In genomic region chr9:91392435-91392834, GRCh38 we compare ENCODE assay signal across 21 cellular contexts.
"Had no signal": no experiment of that assay in that cellular context is flagged by ENCODE, and none has a peak within 500 bp of the region (broad histone marks: within the 10 kb centered on the region; RNA-seq: fewer than 3 reads in every experiment).

No MANE protein-coding gene starts in this region.

- H3K4me3 Mint-ChIP-seq: dendritic cell treated with granulocyte-macrophage colony-stimulating factor and Interleukin-4, amounts not matched to agents 40 ng/mL and 50 ng/mL, for 4 days; endodermal cell; memory B cell; natural killer cell; stimulated activated naive B cell treated with anti-CD40 and anti-IgM and Interleukin-4, amounts not matched to agents 10 μg/mL and 1 μg/mL and 100 μg/mL, for 72 hours; stimulated activated naive CD8-positive, alpha-beta T cell treated with anti-CD3 and anti-CD28 coated beads, Interleukin-15, Interleukin-2, amounts not matched to agents 100 ng/mL and 50 ng/mL, for 24 hours had no signal

- ATAC-seq: natural killer cell; pancreas; stimulated activated naive B cell treated with anti-CD40 and anti-IgM and Interleukin-4, amounts not matched to agents 10 μg/mL and 1 μg/mL and 100 μg/mL, for 72 hours had no signal

- H3K4me1 ChIP-seq: pancreas, tibial nerve, upper lobe of left lung had no signal

- H3K36me3 Mint-ChIP-seq: natural killer cell had no signal

- H3K9me3 ChIP-seq: esophagus squamous epithelium, pancreas, right lobe of liver, thoracic aorta, tibial nerve, upper lobe of left lung had no signal

- H3K9me3 Mint-ChIP-seq: dendritic cell treated with granulocyte-macrophage colony-stimulating factor and Interleukin-4, amounts not matched to agents 40 ng/mL and 50 ng/mL, for 4 days; endodermal cell; memory B cell; natural killer cell; stimulated activated naive B cell treated with anti-CD40 and anti-IgM and Interleukin-4, amounts not matched to agents 10 μg/mL and 1 μg/mL and 100 μg/mL, for 72 hours; stimulated activated naive CD8-positive, alpha-beta T cell treated with anti-CD3 and anti-CD28 coated beads, Interleukin-15, Interleukin-2, amounts not matched to agents 100 ng/mL and 50 ng/mL, for 24 hours had no signal

- H3K27ac ChIP-seq: epithelial cell of prostate, esophagus squamous epithelium, pancreas, right lobe of liver, thoracic aorta, tibial nerve, upper lobe of left lung had no signal

- H3K4me3 ChIP-seq: esophagus squamous epithelium, lung, pancreas, right lobe of liver, thoracic aorta, tibial nerve, upper lobe of left lung had no signal

- DNase-seq: effector CD8-positive, alpha-beta T cell; endodermal cell; esophagus squamous epithelium; foreskin melanocyte; natural killer cell; occipital lobe; pancreas; right lobe of liver; small intestine; stimulated activated CD4-positive, alpha-beta T cell treated with anti-CD3 and anti-CD28 coated beads, Interleukin-15, amount 100 ng/mL, for 24 hours; stimulated activated CD4-positive, alpha-beta T cell treated with anti-CD3 and anti-CD28 coated beads, Interleukin-2, amount 100 ng/mL, for 48 hours; stimulated activated naive B cell treated with anti-CD40 and anti-IgM and Interleukin-4, amounts not matched to agents 10 μg/mL and 1 μg/mL and 100 μg/mL, for 72 hours; upper lobe of left lung had no signal

- H3K27me3 Mint-ChIP-seq: dendritic cell treated with granulocyte-macrophage colony-stimulating factor and Interleukin-4, amounts not matched to agents 40 ng/mL and 50 ng/mL, for 4 days; memory B cell; progenitor cell of endocrine pancreas; stimulated activated naive B cell treated with anti-CD40 and anti-IgM and Interleukin-4, amounts not matched to agents 10 μg/mL and 1 μg/mL and 100 μg/mL, for 72 hours; stimulated activated naive CD8-positive, alpha-beta T cell treated with anti-CD3 and anti-CD28 coated beads, Interleukin-15, Interleukin-2, amounts not matched to agents 100 ng/mL and 50 ng/mL, for 24 hours had no signal

- H3K36me3 ChIP-seq: esophagus squamous epithelium, pancreas, right lobe of liver, thoracic aorta, tibial nerve, upper lobe of left lung had no signal

- H3K27me3 ChIP-seq: esophagus squamous epithelium, pancreas, right lobe of liver, tibial nerve, upper lobe of left lung had no signal

- H3K27ac Mint-ChIP-seq: dendritic cell treated with granulocyte-macrophage colony-stimulating factor and Interleukin-4, amounts not matched to agents 40 ng/mL and 50 ng/mL, for 4 days; endodermal cell; memory B cell; natural killer cell; progenitor cell of endocrine pancreas; stimulated activated naive B cell treated with anti-CD40 and anti-IgM and Interleukin-4, amounts not matched to agents 10 μg/mL and 1 μg/mL and 100 μg/mL, for 72 hours; stimulated activated naive CD8-positive, alpha-beta T cell treated with anti-CD3 and anti-CD28 coated beads, Interleukin-15, Interleukin-2, amounts not matched to agents 100 ng/mL and 50 ng/mL, for 24 hours had no signal

- H3K4me1 Mint-ChIP-seq: endodermal cell had no signal
